ENCODE assay signal across 8 cellular contexts in the genomic region with DNA sequence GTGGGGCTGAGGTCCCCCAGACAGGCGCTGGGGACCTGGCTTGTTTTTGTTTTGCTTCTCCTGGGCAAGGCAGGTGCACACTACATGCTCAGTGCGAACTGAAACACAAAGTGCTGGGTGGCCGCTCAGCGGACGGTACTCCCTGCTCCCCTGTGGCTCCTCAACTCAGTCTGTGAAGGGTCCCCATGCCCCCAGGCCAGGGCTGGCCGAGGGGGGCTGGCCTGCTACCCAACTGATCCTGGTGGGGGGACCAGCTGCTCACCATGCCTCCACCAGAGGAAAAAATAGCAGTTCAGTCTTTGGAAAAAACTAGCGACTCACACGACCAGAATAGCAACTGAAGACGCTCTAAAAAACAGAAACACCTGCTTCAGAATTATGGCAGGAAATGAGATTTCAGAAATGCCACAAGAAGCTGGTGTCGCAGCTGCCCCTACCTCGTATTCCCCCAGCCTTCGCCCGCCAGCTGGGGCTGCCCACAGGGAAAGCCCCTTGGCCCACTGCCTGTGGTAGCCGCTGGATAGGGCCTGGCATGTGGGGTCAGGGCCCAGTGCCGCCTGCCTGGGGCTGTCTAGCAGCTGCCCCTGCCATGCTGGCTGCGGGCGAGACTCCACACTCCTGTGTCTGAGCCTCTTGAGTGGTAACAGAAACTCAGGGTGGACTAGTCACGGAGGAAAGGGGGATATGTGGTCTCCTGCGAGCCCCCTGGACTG. TPM values are rescaled to one million over a fixed set of nuclear protein-coding genes. Genes with fewer than 3 reads are reported as not detected.
DNase-seq lines count a peak whose midpoint lies in the region; ATAC-seq and TF ChIP-seq lines count a peak whose summit lies in the region.

No MANE protein-coding gene starts in this region.

- H3K4me1 ChIP-seq in body of pancreas: no peaks in the 10 kb centered on the region

- WGBS in body of pancreas, 2 donors: 71 to 80% methylated on average over 10 to 19 of the region's 19 CpGs

- H3K36me3 Mint-ChIP-seq in activated naive CD4-positive, alpha-beta T cell treated with anti-CD3 and anti-CD28 coated beads, Interleukin-2, amount 50 U/mL, for 24 hours: no peaks in the 10 kb centered on the region
- peaks cover 5% of the 10 kb centered on the region for H3K36me3 Mint-ChIP-seq in mesothelial cell of epicardium

- H3K27me3 Mint-ChIP-seq in activated naive CD4-positive, alpha-beta T cell treated with anti-CD3 and anti-CD28 coated beads, Interleukin-2, amount 50 U/mL, for 24 hours: no peaks in the 10 kb centered on the region
- H3K27me3 Mint-ChIP-seq in mesothelial cell of epicardium (ENCODE audit: low read depth): no peaks in the 10 kb centered on the region

- peak overlapping the region; percentile 96 for H3K27ac Mint-ChIP-seq in activated naive CD4-positive, alpha-beta T cell treated with anti-CD3 and anti-CD28 coated beads, Interleukin-2, amount 50 U/mL, for 24 hours
- no peak overlapping the region for H3K27ac Mint-ChIP-seq in mesothelial cell of epicardium

- ATAC-seq in GM21723 (IDR thresholded peaks at IDR 0.05; ENCODE audit: unreplicated experiment) (peak; percentile 85), body of pancreas (no peak)

- no peak for TF ChIP-seq POLR2A in body of pancreas (IDR thresholded peaks at IDR 0.05)

- H3K27me3 ChIP-seq in body of pancreas: no peaks in the 10 kb centered on the region

- H3K4me3 Mint-ChIP-seq in activated naive CD4-positive, alpha-beta T cell treated with anti-CD3 and anti-CD28 coated beads, Interleukin-2, amount 50 U/mL, for 24 hours: peak overlapping the region; percentile 76
- H3K4me3 Mint-ChIP-seq in mesothelial cell of epicardium: no peak overlapping the region

- intact Hi-C loops in body of pancreas (cut with DNase I): no loop called here

- H3K27ac ChIP-seq in body of pancreas: no peak overlapping the region

- peak overlapping the region; percentile 49 for H3K4me3 ChIP-seq in GM12875 (ENCODE audit: low read depth, low read length)
- H3K4me3 ChIP-seq in body of pancreas: no peak overlapping the region

- H3K9me3 Mint-ChIP-seq in activated naive CD4-positive, alpha-beta T cell treated with anti-CD3 and anti-CD28 coated beads, Interleukin-2, amount 50 U/mL, for 24 hours: no peaks in the 10 kb centered on the region
- H3K9me3 Mint-ChIP-seq in mesothelial cell of epicardium: peaks cover 5% of the 10 kb centered on the region

- no peaks in the 10 kb centered on the region for H3K36me3 ChIP-seq in body of pancreas (replicated peaks in 1 of 2; ENCODE audit: insufficient read depth in 1 of 2, low read depth in 2 of 2)

- peak; percentile 98 for DNase-seq in NAMALWA (ENCODE audit: low spot score)
- DNase-seq in stimulated activated CD8-positive, alpha-beta memory T cell treated with anti-CD3 and anti-CD28 coated beads, Interleukin-7, amount 100 ng/mL, for 1 hour (ENCODE audit: low read depth in 2 of 2): peak; percentile 15 to 23
- no peak for DNase-seq in NCI-H446 (lab: John Stamatoyannopoulos, UW)
- no peak for DNase-seq in body of pancreas
- DNase-seq in mesothelial cell of epicardium (ENCODE audit: low spot score in 2 of 2, unreplicated experiment in 2 of 2): no peak

- TF ChIP-seq CTCF in GM12875 (IDR thresholded peaks at IDR 0.05; ENCODE audit: borderline replicate concordance, insufficient read depth, low read depth, low read length) (no peak), body of pancreas (IDR thresholded peaks at IDR 0.05) (no peak), mesothelial cell of epicardium (IDR thresholded peaks at IDR 0.05; ENCODE audit: unreplicated experiment) (no peak)

- no peaks in the 10 kb centered on the region for H3K9me3 ChIP-seq in body of pancreas

- H3K4me1 Mint-ChIP-seq in activated naive CD4-positive, alpha-beta T cell treated with anti-CD3 and anti-CD28 coated beads, Interleukin-2, amount 50 U/mL, for 24 hours: peaks cover 56% of the 10 kb centered on the region
- H3K4me1 Mint-ChIP-seq in mesothelial cell of epicardium: peaks cover 3% of the 10 kb centered on the region

RNA-seq across cellular contexts. Expression of gene MEX3C, which starts 43.7 kb away (rescaled TPM):
- total RNA-seq in body of pancreas (10 to 100 TPM; 16.5 to 16.6 TPM), mesothelial cell of epicardium (88.9 to 94.2 TPM (median 92.5 TPM) in 3 replicates)

Comparison
In these comparisons a context has a peak if more than half of its experiments do, and no peak if none do; other contexts are left out.
1. DNase-seq: peak in NAMALWA (single experiment) and stimulated activated CD8-positive, alpha-beta memory T cell treated with anti-CD3 and anti-CD28 coated beads, Interleukin-7, amount 100 ng/mL, for 1 hour (2 of 2); none in NCI-H446 (0 of 2), body of pancreas (0 of 4) and mesothelial cell of epicardium (0 of 2).